In genomic region chr19:39400997-39401548, GRCh38 we compare ENCODE assay signal across 9 cellular contexts. TPM values are rescaled to one million over a fixed set of nuclear protein-coding genes. Genes with fewer than 3 reads are reported as not detected.
DNase-seq lines count a peak whose midpoint lies in the region; TF ChIP-seq lines count a peak whose summit lies in the region.
"Had no signal": no experiment of that assay in that cellular context is flagged by ENCODE, and none has a peak within 500 bp of the region (broad histone marks: within the 10 kb centered on the region; RNA-seq: fewer than 3 reads in every experiment).

No MANE protein-coding gene starts in this region.

- 55% methylated on average over 6 of the region's 6 CpGs for WGBS in liver
- 76 to 78% methylated on average over 6 of the region's 6 CpGs for WGBS in thyroid gland, 2 donors

- peaks cover 2% of the 10 kb centered on the region for H3K36me3 Mint-ChIP-seq in activated T-helper 1 cell treated with anti-CD3 and anti-CD28 coated beads, Interleukin-12 subunit alpha, Interleukin-12 subunit beta, Interleukin-2, Interleukin-4 antibody, amounts not matched to agents 30 ng/mL and 10 ng/mL and 1 ng/mL, durations not matched to agents 14 hours and 24 hours and 36 hours (ENCODE audit: low read depth)

- peak overlapping the region; percentile 95 for H3K27ac Mint-ChIP-seq in activated T-helper 1 cell treated with anti-CD3 and anti-CD28 coated beads, Interleukin-12 subunit alpha, Interleukin-12 subunit beta, Interleukin-2, Interleukin-4 antibody, amounts not matched to agents 30 ng/mL and 10 ng/mL and 1 ng/mL, durations not matched to agents 14 hours and 24 hours and 36 hours

- H3K27me3 ChIP-seq in liver (ENCODE audit: control insufficient read depth in 4 of 4, insufficient read depth in 4 of 4, low read length in 3 of 4) (no peaks in the 10 kb centered on the region), thyroid gland (no peaks in the 10 kb centered on the region)

- H3K4me3 ChIP-seq in liver (ENCODE audit: low read depth in 1 of 3, low read length in 3 of 3) = no peak overlapping the region
- H3K4me3 ChIP-seq in thyroid gland (replicated peaks in 1 of 3) = no peak overlapping the region

- peak; percentile 32 for DNase-seq in activated CD8-positive, alpha-beta memory T cell treated with anti-CD3 and anti-CD28 coated beads, Interleukin-2, amount 50 U/mL, for 4 hours
- DNase-seq in activated CD8-positive, alpha-beta memory T cell treated with anti-CD3 and anti-CD28 coated beads, Interleukin-2, amount 50 U/mL, for 48 hours = no peak
- DNase-seq in activated T-helper 1 cell treated with anti-CD3 and anti-CD28 coated beads, Interleukin-12 subunit alpha, Interleukin-12 subunit beta, Interleukin-2, Interleukin-4 antibody, amounts not matched to agents 30 ng/mL and 10 ng/mL and 1 ng/mL, durations not matched to agents 14 hours and 24 hours and 36 hours (ENCODE audit: low spot score) = no peak
- DNase-seq in thyroid gland = no peak
- no peak for DNase-seq in iPS-NIHi11 (ENCODE audit: low spot score)
- no peak for DNase-seq in ecto neural progenitor cell (ENCODE audit: low spot score)
- DNase-seq in NCI-H1436 treated with DMSO at 0.1 percent for 48 hours (lab: John Stamatoyannopoulos, UW) = no peak
- DNase-seq: WERI-Rb-1 had no signal

- TF ChIP-seq POLR2A in thyroid gland (IDR thresholded peaks at IDR 0.05) = no peak

- intact Hi-C loops in activated T-helper 1 cell treated with anti-CD3 and anti-CD28 coated beads, Interleukin-12 subunit alpha, Interleukin-12 subunit beta, Interleukin-2, Interleukin-4 antibody, amounts not matched to agents 30 ng/mL and 10 ng/mL and 1 ng/mL, durations not matched to agents 14 hours and 24 hours and 36 hours (cut with micrococcal nuclease) = no loop called here
- intact Hi-C loops in thyroid gland (cut with DNase I) = no loop called here

- no peaks in the 10 kb centered on the region for H3K27me3 Mint-ChIP-seq in activated T-helper 1 cell treated with anti-CD3 and anti-CD28 coated beads, Interleukin-12 subunit alpha, Interleukin-12 subunit beta, Interleukin-2, Interleukin-4 antibody, amounts not matched to agents 30 ng/mL and 10 ng/mL and 1 ng/mL, durations not matched to agents 14 hours and 24 hours and 36 hours (ENCODE audit: insufficient read depth)

- H3K9ac ChIP-seq in liver (ENCODE audit: low read depth in 1 of 2, low read length in 2 of 2) = peak overlapping the region; percentile 23 to 57

- no peaks in the 10 kb centered on the region for H3K9me3 Mint-ChIP-seq in activated T-helper 1 cell treated with anti-CD3 and anti-CD28 coated beads, Interleukin-12 subunit alpha, Interleukin-12 subunit beta, Interleukin-2, Interleukin-4 antibody, amounts not matched to agents 30 ng/mL and 10 ng/mL and 1 ng/mL, durations not matched to agents 14 hours and 24 hours and 36 hours

- H3K27ac ChIP-seq in liver (ENCODE audit: low read depth in 1 of 2, low read length in 2 of 2) (peak overlapping the region; percentile 96 to 98), thyroid gland (peak overlapping the region; percentile 99 to 100 (median 100))
- H3K27ac ChIP-seq: WERI-Rb-1 had no signal

- H3K9me3 ChIP-seq in liver (ENCODE audit: control insufficient read depth in 4 of 4, low read length in 3 of 4) (no peaks in the 10 kb centered on the region), thyroid gland (no peaks in the 10 kb centered on the region)

- no peak for TF ChIP-seq CTCF in liver (IDR thresholded peaks at IDR 0.05; ENCODE audit: low read depth, low read length, missing input control)
- TF ChIP-seq CTCF in thyroid gland (IDR thresholded peaks at IDR 0.05) = no peak

- peaks cover 68% of the 10 kb centered on the region for H3K4me1 Mint-ChIP-seq in activated T-helper 1 cell treated with anti-CD3 and anti-CD28 coated beads, Interleukin-12 subunit alpha, Interleukin-12 subunit beta, Interleukin-2, Interleukin-4 antibody, amounts not matched to agents 30 ng/mL and 10 ng/mL and 1 ng/mL, durations not matched to agents 14 hours and 24 hours and 36 hours (ENCODE audit: low read depth)

- H3K4me1 ChIP-seq in liver (ENCODE audit: control insufficient read depth in 4 of 4, insufficient read depth in 4 of 4, low read length in 3 of 4) (peaks cover 24 to 47% (median 33%) of the 10 kb centered on the region in 4 donors), thyroid gland (peaks cover 41 to 75% of the 10 kb centered on the region in 2 donors)

- peak overlapping the region; percentile 82 for H3K4me3 Mint-ChIP-seq in activated T-helper 1 cell treated with anti-CD3 and anti-CD28 coated beads, Interleukin-12 subunit alpha, Interleukin-12 subunit beta, Interleukin-2, Interleukin-4 antibody, amounts not matched to agents 30 ng/mL and 10 ng/mL and 1 ng/mL, durations not matched to agents 14 hours and 24 hours and 36 hours

- TF ChIP-seq RAD21 in liver (IDR thresholded peaks at IDR 0.05) = no peak

- H3K36me3 ChIP-seq in liver (ENCODE audit: control insufficient read depth in 4 of 4, insufficient read depth in 3 of 4, low read depth in 1 of 4, low read length in 3 of 4) (no peaks in the 10 kb centered on the region), thyroid gland (no peaks in the 10 kb centered on the region)

TF ChIP-seq in liver, 16 proteins besides CTCF, POLR2A, EP300 and RAD21 (continues in another document):
- TF ChIP-seq HNF4A (conservative IDR thresholded peaks at IDR 0.05) = no peak
- no peak for TF ChIP-seq NR2F2 (IDR thresholded peaks at IDR 0.05)
- TF ChIP-seq SP1 (IDR thresholded peaks at IDR 0.05) = no peak
- no peak for TF ChIP-seq GABPA (IDR thresholded peaks at IDR 0.05 in 1 of 2, conservative IDR thresholded peaks at IDR 0.05 in 1 of 2)
- TF ChIP-seq EGR1 (IDR thresholded peaks at IDR 0.05; ENCODE audit: low read depth in 2 of 2) = no peak
- TF ChIP-seq FOXA2 (IDR thresholded peaks at IDR 0.05) = no peak
- no peak for TF ChIP-seq ZBTB33 (IDR thresholded peaks at IDR 0.05)

RNA-seq across cellular contexts. Expression of gene ZFP36, which starts 5.6 kb away (rescaled TPM):
- total RNA-seq in activated T-helper 1 cell treated with anti-CD3 and anti-CD28 coated beads, Interleukin-12 subunit alpha, Interleukin-12 subunit beta, Interleukin-2, Interleukin-4 antibody, amounts not matched to agents 30 ng/mL and 10 ng/mL and 1 ng/mL, durations not matched to agents 14 hours and 24 hours and 36 hours = 31.2 and 32.0 TPM in 2 replicates
- total RNA-seq in liver = 1 to 10 TPM; 3.6 to 9.0 TPM
- polyA plus RNA-seq in liver = 10 to 100 TPM; 62.0 to 91.9 TPM
- 100 to 1,000 TPM in 1 of 4 donors, 10 to 100 TPM in 3; 32.4 to 109 (median 62.4) TPM for total RNA-seq in thyroid gland

RNA-seq across cellular contexts. Expression of gene MED29, which starts 9.9 kb away (rescaled TPM):
- 37.5 and 45.8 TPM in 2 replicates for total RNA-seq in activated T-helper 1 cell treated with anti-CD3 and anti-CD28 coated beads, Interleukin-12 subunit alpha, Interleukin-12 subunit beta, Interleukin-2, Interleukin-4 antibody, amounts not matched to agents 30 ng/mL and 10 ng/mL and 1 ng/mL, durations not matched to agents 14 hours and 24 hours and 36 hours
- 10 to 100 TPM; 11.0 to 13.8 TPM for total RNA-seq in liver
- 10 to 100 TPM; 21.0 to 24.2 TPM for polyA plus RNA-seq in liver
- 10 to 100 TPM; 44.3 to 77.5 (median 63.4) TPM for total RNA-seq in thyroid gland

RNA-seq across cellular contexts. Expression of gene PAF1, which starts 10.2 kb away (rescaled TPM):
- 54.8 and 57.3 TPM in 2 replicates for total RNA-seq in activated T-helper 1 cell treated with anti-CD3 and anti-CD28 coated beads, Interleukin-12 subunit alpha, Interleukin-12 subunit beta, Interleukin-2, Interleukin-4 antibody, amounts not matched to agents 30 ng/mL and 10 ng/mL and 1 ng/mL, durations not matched to agents 14 hours and 24 hours and 36 hours
- total RNA-seq in liver (10 to 100 TPM; 13.7 to 16.7 TPM), thyroid gland (10 to 100 TPM; 38.8 to 60.3 (median 50.8) TPM)
- 10 to 100 TPM; 21.2 to 29.4 TPM for polyA plus RNA-seq in liver

RNA-seq across cellular contexts. Expression of gene PLEKHG2, which starts 11.4 kb away (rescaled TPM):
- total RNA-seq in activated T-helper 1 cell treated with anti-CD3 and anti-CD28 coated beads, Interleukin-12 subunit alpha, Interleukin-12 subunit beta, Interleukin-2, Interleukin-4 antibody, amounts not matched to agents 30 ng/mL and 10 ng/mL and 1 ng/mL, durations not matched to agents 14 hours and 24 hours and 36 hours = 43.9 and 47.3 TPM in 2 replicates
- total RNA-seq in liver (1 to 10 TPM; 3.7 to 4.5 TPM), thyroid gland (10 to 100 TPM in 2 of 4 donors, 1 to 10 TPM in 2; 8.2 to 29.1 (median 10.7) TPM)
- 1 to 10 TPM; 2.1 to 2.2 TPM for polyA plus RNA-seq in liver

RNA-seq across cellular contexts. Expression of gene RPS16, which starts 34.7 kb away (rescaled TPM):
- total RNA-seq in activated T-helper 1 cell treated with anti-CD3 and anti-CD28 coated beads, Interleukin-12 subunit alpha, Interleukin-12 subunit beta, Interleukin-2, Interleukin-4 antibody, amounts not matched to agents 30 ng/mL and 10 ng/mL and 1 ng/mL, durations not matched to agents 14 hours and 24 hours and 36 hours = 2,440 and 2,532 TPM in 2 replicates
- total RNA-seq in liver = 100 to 1,000 TPM; 109 to 111 TPM
- 1,000 to 10,000 TPM in 1 of 2 donors, 100 to 1,000 TPM in 1; 324 to 1,094 TPM for polyA plus RNA-seq in liver
- total RNA-seq in thyroid gland = 1,000 to 10,000 TPM in 2 of 4 donors, 100 to 1,000 TPM in 2; 919 to 2,686 (median 1,277) TPM
